8 cellular contexts compared by ENCODE assay signal in the genomic region with DNA sequence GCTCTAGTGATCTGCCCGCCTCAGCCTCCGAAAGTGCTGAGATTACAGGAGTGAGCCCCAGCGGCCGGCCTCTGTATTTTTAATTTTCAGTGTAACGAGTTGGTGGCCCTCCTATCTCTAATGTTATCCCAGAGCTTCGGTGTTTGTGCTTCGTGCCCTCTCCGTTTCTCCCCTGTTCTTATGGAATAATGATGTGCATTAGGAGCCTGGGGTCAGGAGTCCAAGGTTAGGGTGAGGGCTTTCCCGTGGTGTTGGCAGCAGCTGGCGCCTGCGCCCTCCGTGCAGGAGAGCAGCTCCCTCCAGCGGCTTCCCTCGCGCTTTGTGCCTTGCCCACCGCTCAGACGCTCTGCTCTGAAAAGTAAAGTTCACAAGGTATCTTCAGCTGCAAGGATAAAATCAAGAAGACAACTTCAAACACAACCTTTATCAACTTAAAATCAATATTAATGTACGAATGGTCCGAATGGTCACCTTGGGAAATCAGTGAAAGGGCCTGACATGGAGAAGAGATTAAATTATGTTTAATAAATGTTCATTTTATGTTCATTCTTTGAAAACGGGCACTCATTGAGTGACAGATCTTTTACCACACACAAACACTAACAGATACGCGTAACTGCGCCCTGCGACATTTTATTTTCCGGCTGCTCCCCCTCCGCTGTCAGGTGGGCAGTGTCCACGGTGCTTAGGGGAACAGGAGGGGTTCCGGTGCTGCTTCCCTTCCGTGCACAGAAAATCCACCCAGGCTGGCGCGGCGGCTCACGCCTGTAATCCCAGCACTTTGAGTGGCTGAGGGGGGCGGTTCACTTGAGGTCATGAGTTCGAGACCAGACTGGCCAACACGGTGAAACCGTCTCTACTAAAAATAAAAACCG.
DNase-seq lines count a peak whose midpoint lies in the region; ATAC-seq and TF ChIP-seq lines count a peak whose summit lies in the region.

No MANE protein-coding gene starts in this region.

- ATAC-seq in HG03139 (IDR thresholded peaks at IDR 0.05; ENCODE audit: unreplicated experiment), result peak; percentile 43
- ATAC-seq in activated CD8-positive, alpha-beta T cell treated with anti-CD3 and anti-CD28 coated beads, Interleukin-2, amount 10 ng/mL, durations not matched to agents 7 days and 5 days, result peak; percentile 52
- no peak for ATAC-seq in HG03095 (IDR thresholded peaks at IDR 0.05; ENCODE audit: unreplicated experiment)

- H3K27ac ChIP-seq in endodermal cell (ENCODE audit: low read depth, low read length) (no peak overlapping the region), thyroid gland (peak overlapping the region in 2 of 3 donors; percentile 35 to 41)

- H3K27me3 Mint-ChIP-seq in activated CD8-positive, alpha-beta T cell treated with anti-CD3 and anti-CD28 coated beads, Interleukin-2, amount 10 ng/mL, durations not matched to agents 7 days and 5 days (ENCODE audit: low read depth), result peaks cover 19% of the 10 kb centered on the region
- H3K27me3 Mint-ChIP-seq in endodermal cell (ENCODE audit: insufficient read depth), result peaks cover 9% of the 10 kb centered on the region

- WGBS in endodermal cell (ENCODE audit: insufficient coverage in 1 of 2, insufficient read length in 1 of 2), 2 experiments, result 87 to 92% methylated on average over 23 to 37 of the region's 38 CpGs
- 58 to 66% methylated on average over 38 of the region's 38 CpGs for WGBS in thyroid gland, 2 donors

- peak overlapping the region; percentile 44 for H3K27ac Mint-ChIP-seq in activated CD8-positive, alpha-beta T cell treated with anti-CD3 and anti-CD28 coated beads, Interleukin-2, amount 10 ng/mL, durations not matched to agents 7 days and 5 days
- no peak overlapping the region for H3K27ac Mint-ChIP-seq in endodermal cell

- H3K36me3 ChIP-seq in endodermal cell (ENCODE audit: control insufficient read depth, insufficient read depth, low read length), result no peaks in the 10 kb centered on the region
- no peaks in the 10 kb centered on the region for H3K36me3 ChIP-seq in thyroid gland

- peak; percentile 31 for DNase-seq in CMK (ENCODE audit: low read depth)
- peak; percentile 68 for DNase-seq in activated CD8-positive, alpha-beta T cell treated with anti-CD3 and anti-CD28 coated beads, Interleukin-2, amount 10 ng/mL, durations not matched to agents 7 days and 5 days
- DNase-seq in endodermal cell, result peak; percentile 87
- DNase-seq in myocyte (ENCODE audit: low read depth), result peak; percentile 52
- peak; percentile 50 to 76 for DNase-seq in thyroid gland
- DNase-seq in RPMI8226, result no peak

- TF ChIP-seq POLR2A in thyroid gland (IDR thresholded peaks at IDR 0.05), result no peak

- TF ChIP-seq CTCF in endodermal cell (conservative IDR thresholded peaks at IDR 0.05) (peak; percentile 78), thyroid gland (IDR thresholded peaks at IDR 0.05) (peak in 4 of 6 experiments; percentile 18 to 56 (median 40))

- CTCF ChIA-PET in activated CD8-positive, alpha-beta T cell treated with anti-CD3 and anti-CD28 coated beads, Interleukin-2, amount 10 ng/mL, durations not matched to agents 7 days and 5 days (lab: Charles Lee), result interaction anchor here (0.6 to 2.2 kb wide), 9 partner anchors 9 to 257 kb away, joined by 3 to 9 read pairs (median 4); no protein-coding TSS in a partner anchor

- H3K4me1 Mint-ChIP-seq in activated CD8-positive, alpha-beta T cell treated with anti-CD3 and anti-CD28 coated beads, Interleukin-2, amount 10 ng/mL, durations not matched to agents 7 days and 5 days (ENCODE audit: low read depth), result peaks cover 14% of the 10 kb centered on the region
- H3K4me1 Mint-ChIP-seq in endodermal cell, result no peaks in the 10 kb centered on the region

- H3K9me3 ChIP-seq in endodermal cell (ENCODE audit: control insufficient read depth, low read length) (no peaks in the 10 kb centered on the region), thyroid gland (no peaks in the 10 kb centered on the region)

- no peak overlapping the region for H3K9ac ChIP-seq in endodermal cell (ENCODE audit: extremely low read depth, low read length, poor library complexity, severe bottlenecking)

- H3K9me3 Mint-ChIP-seq in activated CD8-positive, alpha-beta T cell treated with anti-CD3 and anti-CD28 coated beads, Interleukin-2, amount 10 ng/mL, durations not matched to agents 7 days and 5 days (ENCODE audit: insufficient read depth), result no peaks in the 10 kb centered on the region
- H3K9me3 Mint-ChIP-seq in endodermal cell, result no peaks in the 10 kb centered on the region

- H3K4me1 ChIP-seq in endodermal cell (ENCODE audit: control insufficient read depth, insufficient read depth, low read length) (no peaks in the 10 kb centered on the region), thyroid gland (peaks cover 0 to 5% of the 10 kb centered on the region in 2 donors)

- intact Hi-C loops in thyroid gland (cut with DNase I), result no loop called here

- no peaks in the 10 kb centered on the region for H3K36me3 Mint-ChIP-seq in activated CD8-positive, alpha-beta T cell treated with anti-CD3 and anti-CD28 coated beads, Interleukin-2, amount 10 ng/mL, durations not matched to agents 7 days and 5 days (ENCODE audit: low read depth)
- H3K36me3 Mint-ChIP-seq in endodermal cell (ENCODE audit: low read depth), result no peaks in the 10 kb centered on the region

- H3K4me3 Mint-ChIP-seq in activated CD8-positive, alpha-beta T cell treated with anti-CD3 and anti-CD28 coated beads, Interleukin-2, amount 10 ng/mL, durations not matched to agents 7 days and 5 days, result peak overlapping the region; percentile 73
- H3K4me3 Mint-ChIP-seq in endodermal cell, result peak overlapping the region; percentile 56

- POLR2A ChIA-PET in activated CD8-positive, alpha-beta T cell treated with anti-CD3 and anti-CD28 coated beads, Interleukin-2, amount 10 ng/mL, durations not matched to agents 7 days and 5 days (lab: Charles Lee), result interaction anchor here (0.7 kb wide), 1 partner anchor 62 kb away, joined by 5 read pairs; a partner anchor contains a TSS

- no peak overlapping the region for H3K4me3 ChIP-seq in endodermal cell (ENCODE audit: low read length)
- H3K4me3 ChIP-seq in thyroid gland (replicated peaks in 1 of 3), result peak overlapping the region in 1 of 3 donors; percentile 35

- H3K27me3 ChIP-seq in endodermal cell (ENCODE audit: control insufficient read depth, insufficient read depth, low read length, poor library complexity, severe bottlenecking) (peaks cover 15% of the 10 kb centered on the region), thyroid gland (no peaks in the 10 kb centered on the region)
